9 cellular contexts compared by ENCODE assay signal in genomic region chr11:3050386-3051325, GRCh38. TPM values are rescaled to one million over a fixed set of nuclear protein-coding genes. Genes with fewer than 3 reads are reported as not detected.
A peak's percentile ranks its signal among the peaks of the same experiment; 100 is the strongest.
DNase-seq lines count a peak whose midpoint lies in the region; ATAC-seq, FAIRE-seq and TF ChIP-seq lines count a peak whose summit lies in the region.
"Had no signal": no experiment of that assay in that cellular context is flagged by ENCODE, and none has a peak within 500 bp of the region (broad histone marks: within the 10 kb centered on the region; RNA-seq: fewer than 3 reads in every experiment).

No MANE protein-coding gene starts in this region.

- H3K27me3 ChIP-seq in H1 (replicated peaks in 1 of 4; ENCODE audit: control insufficient read depth in 3 of 4, extremely low read depth in 1 of 4, insufficient read depth in 3 of 4, low read length in 3 of 4) (no peaks in the 10 kb centered on the region), stomach (no peaks in the 10 kb centered on the region), upper lobe of left lung (no peaks in the 10 kb centered on the region)

- no peaks in the 10 kb centered on the region for H3K27me3 Mint-ChIP-seq in T-helper 1 cell treated with Interleukin-12 subunit alpha and Interleukin-12 subunit beta and Interleukin-4 antibody, amounts not matched to agents 30 μg/mL and 1 μg/mL, for 36 hours (ENCODE audit: low read depth)
- H3K27me3 Mint-ChIP-seq: activated naive CD8-positive, alpha-beta T cell had no signal

- ATAC-seq in upper lobe of left lung (ENCODE audit: low FRiP score in 2 of 2) (no peak), GM21381 (IDR thresholded peaks at IDR 0.05; ENCODE audit: unreplicated experiment) (no peak)

- no peak overlapping the region for H3K4ac ChIP-seq in H1 (replicated peaks; ENCODE audit: insufficient read length, low read depth, low read length)

- H3K79me1 ChIP-seq in H1 (ENCODE audit: low read depth, low read length) = peaks cover 35% of the 10 kb centered on the region

- WGBS in H1 (ENCODE audit: extremely low coverage in 1 of 2, insufficient coverage in 1 of 2, insufficient read length in 1 of 2, insufficient replicate concordance in 2 of 2, low coverage in 1 of 2, low lambda C conversion rate in 2 of 2, missing lambda C conversion rate in 1 of 2), 2 experiments = 92% methylated on average over 20 of the region's 20 CpGs; no CpG with 5 or more reads in 1 of the 2 experiments
- WGBS in stomach, 5 donors = 88 to 92% (median 91%) methylated on average over 18 to 20 of the region's 20 CpGs
- 93 to 97% methylated on average over 16 to 20 of the region's 20 CpGs for WGBS in upper lobe of left lung, 2 donors

- peaks cover 43% of the 10 kb centered on the region for H3K4me1 Mint-ChIP-seq in T-helper 1 cell treated with Interleukin-12 subunit alpha and Interleukin-12 subunit beta and Interleukin-4 antibody, amounts not matched to agents 30 μg/mL and 1 μg/mL, for 36 hours (ENCODE audit: low read depth)

- H2BK20ac ChIP-seq in H1 (ENCODE audit: low read length) = no peak overlapping the region

- no peak overlapping the region for H2AFZ ChIP-seq in OCI-LY7 (ENCODE audit: low read length)
- no peak overlapping the region for H2AFZ ChIP-seq in H1 (ENCODE audit: low read length)

- no peak for TF ChIP-seq RAD21 in H1 (IDR thresholded peaks at IDR 0.05 in 1 of 2, conservative IDR thresholded peaks at IDR 0.05 in 1 of 2; ENCODE audit: low read depth in 2 of 2, low read length in 2 of 2)

- no peak overlapping the region for H3K4me3 Mint-ChIP-seq in T-helper 1 cell treated with Interleukin-12 subunit alpha and Interleukin-12 subunit beta and Interleukin-4 antibody, amounts not matched to agents 30 μg/mL and 1 μg/mL, for 36 hours
- H3K4me3 Mint-ChIP-seq: activated naive CD8-positive, alpha-beta T cell had no signal

- H3K9me3 ChIP-seq in OCI-LY7 (ENCODE audit: low read length) (no peaks in the 10 kb centered on the region), H1 (ENCODE audit: insufficient read depth in 2 of 2, low read depth in 1 of 2, low read length in 1 of 2) (no peaks in the 10 kb centered on the region), stomach (no peaks in the 10 kb centered on the region), upper lobe of left lung (no peaks in the 10 kb centered on the region)

- no peak overlapping the region for H3K14ac ChIP-seq in H1 (ENCODE audit: insufficient read length)

- H2BK15ac ChIP-seq in H1 (ENCODE audit: low read length) = no peak overlapping the region

- no peak overlapping the region for H4K91ac ChIP-seq in H1 (replicated peaks; ENCODE audit: insufficient read length, low read length)

- DNase-seq in T-helper 1 cell (no peak), OCI-LY7 (ENCODE audit: low spot score) (no peak), H1 (ENCODE audit: low read depth in 1 of 2, low spot score in 2 of 2) (no peak), stomach (no peak), upper lobe of left lung (no peak)
- no peak for DNase-seq in activated naive CD4-positive, alpha-beta T cell (lab: John Stamatoyannopoulos, UW)

- no peak for TF ChIP-seq POLR2A in H1 (IDR thresholded peaks at IDR 0.05; ENCODE audit: control extremely low read depth in 1 of 2, low read depth in 2 of 2, low read length in 2 of 2)
- TF ChIP-seq POLR2A in stomach (IDR thresholded peaks at IDR 0.05) = no peak
- TF ChIP-seq POLR2A in upper lobe of left lung (IDR thresholded peaks at IDR 0.05) = no peak

- peak overlapping the region; percentile 34; the same call in 1 of the 2 replicates for H3K4me2 ChIP-seq in OCI-LY7 (ENCODE audit: low read length)
- H3K4me2 ChIP-seq in H1 (ENCODE audit: insufficient read depth in 1 of 2, low read depth in 2 of 2, low read length in 2 of 2) = peak overlapping the region; percentile 8 to 56; a peak in 2 of 4 replicates

- peaks cover 57% of the 10 kb centered on the region for H3K79me2 ChIP-seq in OCI-LY7 (ENCODE audit: insufficient read depth, low read depth, low read length)
- H3K79me2 ChIP-seq in H1 (ENCODE audit: control insufficient read depth in 1 of 2, insufficient read depth in 2 of 2, low read length in 2 of 2) = peaks cover 18 to 94% of the 10 kb centered on the region in 2 experiments

- POLR2A ChIA-PET in OCI-LY7 (lab: Charles Lee) = no interaction called here
- POLR2A ChIA-PET in H1 (lab: Charles Lee; ENCODE audit: partially characterized antibody) = interaction anchor here (0.6 to 2.3 kb wide), 8 partner anchors 8 to 51 kb away, joined by 3 to 8 read pairs (median 4); no protein-coding TSS in a partner anchor

- no peak overlapping the region for H4K5ac ChIP-seq in H1 (ENCODE audit: insufficient read length, low read depth, low read length)

- H2BK12ac ChIP-seq in H1 (ENCODE audit: low read depth, low read length) = no peak overlapping the region

- no TSS peak for BruUV-seq in OCI-LY7 (replicated peaks; lab: Mats Ljungman, UMichigan)

- no peak overlapping the region for H3K23ac ChIP-seq in H1 (ENCODE audit: insufficient read length)

- FAIRE-seq in H1 (lab: Jason Lieb, UNC) = no peak

- H2BK5ac ChIP-seq in H1 (ENCODE audit: low read depth, low read length) = peak overlapping the region; percentile 0; the same call in 1 of the 2 replicates

- peaks cover 65% of the 10 kb centered on the region for H3K36me3 ChIP-seq in OCI-LY7 (ENCODE audit: insufficient read depth, low read length)
- peaks cover 0 to 22% (median 2%) of the 10 kb centered on the region in 4 experiments; a peak in 3 of 8 replicates for H3K36me3 ChIP-seq in H1 (ENCODE audit: control insufficient read depth in 2 of 4, insufficient read depth in 4 of 4, low read length in 3 of 4)
- H3K36me3 ChIP-seq in stomach = peaks cover 0 to 49% (median 47%) of the 10 kb centered on the region in 4 donors
- peaks cover 0 to 49% (median 10%) of the 10 kb centered on the region in 4 donors for H3K36me3 ChIP-seq in upper lobe of left lung

- no peak overlapping the region for H2BK120ac ChIP-seq in H1 (replicated peaks; ENCODE audit: low read depth, low read length)

- peaks cover 7% of the 10 kb centered on the region; the same call in 1 of the 2 replicates for H4K20me1 ChIP-seq in OCI-LY7 (ENCODE audit: insufficient read depth, low read length)
- peaks cover 41 to 53% of the 10 kb centered on the region in 2 experiments for H4K20me1 ChIP-seq in H1 (replicated peaks in 1 of 2; ENCODE audit: control insufficient read depth in 1 of 2, insufficient read depth in 2 of 2, low read length in 2 of 2)

- H4K8ac ChIP-seq in H1 (ENCODE audit: extremely low read depth, insufficient read depth, low read length) = peak overlapping the region; percentile 73

- intact Hi-C loops in OCI-LY7 (cut with micrococcal nuclease; ENCODE audit: unreplicated experiment) = no loop called here
- intact Hi-C loops in stomach (cut with DNase I; ENCODE audit: low total_unique reads) = no loop called here

- TF ChIP-seq CTCF in OCI-LY7 (conservative IDR thresholded peaks at IDR 0.05; ENCODE audit: low read length) (no peak), H1 (IDR thresholded peaks at IDR 0.05; ENCODE audit: control extremely low read depth in 1 of 3, insufficient read depth in 1 of 3, low read depth in 1 of 3, low read length in 3 of 3) (no peak), stomach (IDR thresholded peaks at IDR 0.05) (no peak), upper lobe of left lung (IDR thresholded peaks at IDR 0.05) (no peak)

- no peaks in the 10 kb centered on the region for H3K9me2 ChIP-seq in OCI-LY7 (ENCODE audit: insufficient read depth, low read length)

- peaks cover 3% of the 10 kb centered on the region for H3K4me1 ChIP-seq in OCI-LY7 (ENCODE audit: insufficient read depth, low read length, poor library complexity, severe bottlenecking)
- H3K4me1 ChIP-seq in H1 (replicated peaks in 1 of 4; ENCODE audit: control insufficient read depth in 3 of 4, insufficient read depth in 4 of 4, low read length in 3 of 4) = peaks cover 0 to 13% (median 6%) of the 10 kb centered on the region in 4 experiments; a peak in 5 of 7 replicates
- peaks cover 31 to 78% (median 57%) of the 10 kb centered on the region in 4 donors for H3K4me1 ChIP-seq in stomach
- peaks cover 15 to 26% (median 19%) of the 10 kb centered on the region in 4 donors for H3K4me1 ChIP-seq in upper lobe of left lung

- H2AK5ac ChIP-seq in H1 (ENCODE audit: low read depth, low read length) = no peak overlapping the region

- H3K36me3 Mint-ChIP-seq in T-helper 1 cell treated with Interleukin-12 subunit alpha and Interleukin-12 subunit beta and Interleukin-4 antibody, amounts not matched to agents 30 μg/mL and 1 μg/mL, for 36 hours (ENCODE audit: low read depth) = peaks cover 12% of the 10 kb centered on the region
- H3K36me3 Mint-ChIP-seq: activated naive CD8-positive, alpha-beta T cell had no signal

- CTCF ChIA-PET in OCI-LY7 (lab: Charles Lee; ENCODE audit: unreplicated experiment) = no interaction called here
- CTCF ChIA-PET in H1 (lab: Charles Lee; ENCODE audit: partially characterized antibody) = interaction anchor here (0.7 to 20.3 kb wide), 10 partner anchors 8 to 166 kb away, joined by 3 to 434 read pairs (median 4); no protein-coding TSS in a partner anchor

- H3K9ac ChIP-seq in H1 (replicated peaks in 1 of 4; ENCODE audit: extremely low read depth in 1 of 4, low read depth in 3 of 4, low read length in 3 of 4) = no peak overlapping the region; a peak in 1 of 7 replicates

- H3K27ac Mint-ChIP-seq in T-helper 1 cell treated with Interleukin-12 subunit alpha and Interleukin-12 subunit beta and Interleukin-4 antibody, amounts not matched to agents 30 μg/mL and 1 μg/mL, for 36 hours = peak overlapping the region; percentile 89

- no peaks in the 10 kb centered on the region for H3K23me2 ChIP-seq in H1 (ENCODE audit: low read depth, low read length)

- no peak overlapping the region; the same call in none of the 2 replicates for H3K18ac ChIP-seq in H1 (ENCODE audit: extremely low read depth, low read length)

- TF ChIP-seq EP300 in H1 (IDR thresholded peaks at IDR 0.05; ENCODE audit: borderline replicate concordance in 1 of 2, low read depth in 2 of 2, low read length in 2 of 2) (no peak), stomach (IDR thresholded peaks at IDR 0.05) (no peak), upper lobe of left lung (IDR thresholded peaks at IDR 0.05) (no peak)

- H3K4me3 ChIP-seq in OCI-LY7 (ENCODE audit: low read depth, low read length, poor library complexity, severe bottlenecking) (no peak overlapping the region), H1 (ENCODE audit: extremely low read depth in 1 of 4, insufficient read depth in 2 of 4, low read depth in 3 of 4, low read length in 4 of 4) (no peak overlapping the region), stomach (no peak overlapping the region), upper lobe of left lung (no peak overlapping the region)

- no peaks in the 10 kb centered on the region for H3K9me3 Mint-ChIP-seq in T-helper 1 cell treated with Interleukin-12 subunit alpha and Interleukin-12 subunit beta and Interleukin-4 antibody, amounts not matched to agents 30 μg/mL and 1 μg/mL, for 36 hours

- no peak overlapping the region for H3K27ac ChIP-seq in OCI-LY7 (ENCODE audit: low read depth, low read length, poor library complexity, severe bottlenecking)
- H3K27ac ChIP-seq in H1 (ENCODE audit: low read depth, low read length) = no peak overlapping the region
- peak overlapping the region; percentile 5 to 82 (median 24) for H3K27ac ChIP-seq in stomach
- H3K27ac ChIP-seq in upper lobe of left lung = peak overlapping the region in 1 of 4 donors; percentile 63

- H3K56ac ChIP-seq in H1 (replicated peaks; ENCODE audit: insufficient read length, low read depth, low read length) = no peak overlapping the region

RNA-seq across cellular contexts. Expression of gene CARS1, which starts 6.6 kb away (rescaled TPM):
- total RNA-seq in OCI-LY7 (2014; rRNA removed; shearing (Covaris generic)) = 58.3 and 62.4 TPM in 2 replicates
- total RNA-seq in OCI-LY7 (2022) (88.8 and 92.6 TPM in 2 replicates), stomach (10 to 100 TPM; 28.6 to 54.2 (median 42.6) TPM), upper lobe of left lung (10 to 100 TPM; 28.9 to 54.1 (median 43.0) TPM)
- 89.4 and 100 TPM in 2 replicates for total RNA-seq in H1 (2021; fragmentation: NEBNext Ultra II Directional; extraction: Animal tissue kit (Norgen Biotek cat#: 25700))
- polyA plus RNA-seq in H1 (2011; rRNA removed) (44.1 and 52.2 TPM in 2 replicates), stomach (10 to 100 TPM; 25.2 to 44.9 (median 35.7) TPM)
- 80.1 TPM for polyA plus RNA-seq in H1 (2011; cell fraction: cytosol; rRNA removed)
- 153 TPM for polyA plus RNA-seq in H1 (2011; cell fraction: nucleus; rRNA removed)
- polyA plus RNA-seq in H1 (2012, experiment 1 of 2) = 66.9 to 85.6 TPM (median 81.2 TPM) in 4 replicates
- polyA plus RNA-seq in H1 (2012, experiment 2 of 2) = 40.9 TPM
- polyA plus RNA-seq in H1 (2013, experiment 1 of 2) = 50.9 TPM
- polyA plus RNA-seq in H1 (2013, experiment 2 of 2) = 47.6 TPM
- polyA minus RNA-seq in H1 (2011; rRNA and poly(A)+ RNA removed) = 61.8 and 68.1 TPM in 2 replicates
- 33.2 TPM for polyA minus RNA-seq in H1 (2011; cell fraction: cytosol; rRNA and poly(A)+ RNA removed)
- polyA minus RNA-seq in H1 (2011; cell fraction: nucleus; rRNA and poly(A)+ RNA removed) = 83.4 TPM

RNA-seq across cellular contexts. Expression of gene NAP1L4, which starts 58.5 kb away (rescaled TPM):
- 152 and 247 TPM in 2 replicates for total RNA-seq in OCI-LY7 (2014; rRNA removed; shearing (Covaris generic))
- 183 and 188 TPM in 2 replicates for total RNA-seq in OCI-LY7 (2022)
- total RNA-seq in H1 (2021; fragmentation: NEBNext Ultra II Directional; extraction: Animal tissue kit (Norgen Biotek cat#: 25700)) = 190 and 194 TPM in 2 replicates
- 75.8 and 81.4 TPM in 2 replicates for polyA plus RNA-seq in H1 (2011; rRNA removed)
- 105 TPM for polyA plus RNA-seq in H1 (2011; cell fraction: cytosol; rRNA removed)
- 118 TPM for polyA plus RNA-seq in H1 (2011; cell fraction: nucleus; rRNA removed)
- 128 to 175 TPM (median 137 TPM) in 4 replicates for polyA plus RNA-seq in H1 (2012, experiment 1 of 2)
- polyA plus RNA-seq in H1 (2012, experiment 2 of 2) = 37.8 TPM
- polyA plus RNA-seq in H1 (2013, experiment 1 of 2) = 102 TPM
- polyA plus RNA-seq in H1 (2013, experiment 2 of 2) = 96.1 TPM
- 80.9 and 95.4 TPM in 2 replicates for polyA minus RNA-seq in H1 (2011; rRNA and poly(A)+ RNA removed)
- 46.7 TPM for polyA minus RNA-seq in H1 (2011; cell fraction: cytosol; rRNA and poly(A)+ RNA removed)
- polyA minus RNA-seq in H1 (2011; cell fraction: nucleus; rRNA and poly(A)+ RNA removed) = 103 TPM
- total RNA-seq in stomach = 100 to 1,000 TPM in 4 of 5 donors, 10 to 100 TPM in 1; 80.5 to 438 (median 181) TPM
- polyA plus RNA-seq in stomach = 10 to 100 TPM; 61.3 to 82.7 (median 77.5) TPM
- total RNA-seq in upper lobe of left lung = 100 to 1,000 TPM in 3 of 6 donors, 10 to 100 TPM in 3; 81.1 to 194 (median 103) TPM

Comparison
In these comparisons a context has a peak if more than half of its experiments do, and no peak if none do; other contexts are left out.
1. H3K27ac ChIP-seq: peak in stomach (5 of 5); none in OCI-LY7 (single experiment) and H1 (single experiment).